ENCODE assay signal across 27 cellular contexts in genomic region chr10:30073045-30073766, GRCh38.
"Had no signal": no experiment of that assay in that cellular context is flagged by ENCODE, and none has a peak within 500 bp of the region (broad histone marks: within the 10 kb centered on the region; RNA-seq: fewer than 3 reads in every experiment).

No MANE protein-coding gene starts in this region.

- H3K9me3 ChIP-seq: ascending aorta, breast epithelium, colonic mucosa had no signal

- DNase-seq: activated CD4-positive, alpha-beta memory T cell treated with anti-CD3 and anti-CD28 coated beads, Interleukin-2, amount 10 ng/mL, durations not matched to agents 7 days and 5 days; activated CD4-positive, alpha-beta T cell treated with anti-CD3 and anti-CD28 coated beads for 4 hours; activated CD4-positive, alpha-beta T cell treated with anti-CD3 and anti-CD28 coated beads, Interleukin-2, amount 10 ng/mL, durations not matched to agents 7 days and 5 days; activated CD4-positive, alpha-beta T cell treated with anti-CD3 and anti-CD28 coated beads, Interleukin-2, amount 50 U/mL, for 4 hours; activated CD4-positive, CD25-positive, alpha-beta regulatory T cell; activated CD4-positive, CD25-positive, alpha-beta regulatory T cell treated with anti-CD3 and anti-CD28 coated beads, Interleukin-2, amount 50 U/mL, for 72 hours; activated CD8-positive, alpha-beta memory T cell treated with anti-CD3 and anti-CD28 coated beads, Interleukin-2, amount 50 U/mL, for 48 hours; activated gamma-delta T cell; activated naive CD4-positive, alpha-beta T cell; activated naive CD4-positive, alpha-beta T cell treated with anti-CD3 and anti-CD28 coated beads, Interleukin-2, amount 10 ng/mL, durations not matched to agents 7 days and 5 days; activated naive CD8-positive, alpha-beta T cell treated with anti-CD3 and anti-CD28 coated beads, Interleukin-2, amount 10 ng/mL, durations not matched to agents 7 days and 5 days; activated T-cell treated with anti-CD3 and anti-CD28 coated beads for 4 hours; activated T-cell treated with anti-CD3 and anti-CD28 coated beads, Interleukin-2, amount 50 U/mL, for 24 hours; activated T-cell treated with anti-CD3 and anti-CD28 coated beads, Interleukin-2, amount 50 U/mL, for 72 hours; central memory CD4-positive, alpha-beta T cell; cerebellar nuclear complex; colonic mucosa; effector CD8-positive, alpha-beta T cell; foreskin fibroblast; T-helper 2 cell had no signal

- H3K36me3 ChIP-seq: ascending aorta, breast epithelium, cardiac muscle cell, colonic mucosa had no signal

- H3K27ac ChIP-seq: ascending aorta, breast epithelium, cardiac muscle cell, colonic mucosa had no signal

- FAIRE-seq: endometrium, frontal cortex had no signal

- H3K27me3 ChIP-seq: ascending aorta, breast epithelium, cardiac muscle cell, colonic mucosa had no signal

- H3K4me3 ChIP-seq: ascending aorta, breast epithelium, cardiac muscle cell, colonic mucosa had no signal

- H3K4me1 ChIP-seq: ascending aorta, breast epithelium, colonic mucosa had no signal

- ATAC-seq: activated naive CD4-positive, alpha-beta T cell treated with anti-CD3 and anti-CD28 coated beads, Interleukin-2, amount 50 U/mL, for 72 hours; activated T-cell treated with anti-CD3 and anti-CD28 coated beads, Interleukin-2, amount 50 U/mL, for 72 hours; esophagus mucosa had no signal
